ENCODE assay signal across 8 cellular contexts in genomic region chr16:11100239-11100750, GRCh38.
DNase-seq lines count a peak whose midpoint lies in the region; ATAC-seq, FAIRE-seq and TF ChIP-seq lines count a peak whose summit lies in the region.

No MANE protein-coding gene starts in this region.

- H2BK15ac ChIP-seq in neuronal stem cell (ENCODE audit: low read length) = no peak overlapping the region

- ATAC-seq in HG03521 (IDR thresholded peaks at IDR 0.05; ENCODE audit: unreplicated experiment) = no peak

- H3K27me3 Mint-ChIP-seq in Caco-2 (ENCODE audit: insufficient read depth, unreplicated experiment) = no peaks in the 10 kb centered on the region

- no peak overlapping the region for H3K4me3 Mint-ChIP-seq in Caco-2 (ENCODE audit: unreplicated experiment)

- no peak overlapping the region for H4K8ac ChIP-seq in neuronal stem cell (ENCODE audit: low read depth, low read length)

- no peak for TF ChIP-seq CTCF in Caco-2 (IDR thresholded peaks at IDR 0.05; ENCODE audit: insufficient read depth in 1 of 2, low read depth in 1 of 2, low read length in 1 of 2, severe bottlenecking in 1 of 2, unreplicated experiment in 1 of 2)
- TF ChIP-seq CTCF in esophagus muscularis mucosa (IDR thresholded peaks at IDR 0.05) = peak; percentile 22 to 41 (median 39)

- no peak overlapping the region for H3K4ac ChIP-seq in neuronal stem cell (ENCODE audit: low read length)

- H3K27ac ChIP-seq in SJCRH30 (peak overlapping the region; percentile 48), esophagus muscularis mucosa (replicated peaks in 1 of 4) (peak overlapping the region; percentile 61 to 77 (median 68)), neuronal stem cell (replicated peaks; ENCODE audit: low read length) (no peak overlapping the region)

- no peak overlapping the region for H2BK12ac ChIP-seq in neuronal stem cell (ENCODE audit: low read length)

- H3K36me3 Mint-ChIP-seq in Caco-2 (ENCODE audit: insufficient read depth, unreplicated experiment) = peaks cover 6% of the 10 kb centered on the region

- no peaks in the 10 kb centered on the region for H3K9me3 Mint-ChIP-seq in Caco-2 (ENCODE audit: unreplicated experiment)

- no peak overlapping the region for H2BK5ac ChIP-seq in neuronal stem cell (ENCODE audit: low read length)

- no peak overlapping the region for H3K9ac ChIP-seq in neuronal stem cell (ENCODE audit: low read depth, low read length, poor library complexity)

- no peak overlapping the region for H3K14ac ChIP-seq in neuronal stem cell (ENCODE audit: low read length)

- H3K4me1 ChIP-seq in Caco-2 (peaks cover 19% of the 10 kb centered on the region), SJCRH30 (peaks cover 50% of the 10 kb centered on the region), esophagus muscularis mucosa (peaks cover 27 to 55% (median 37%) of the 10 kb centered on the region in 4 donors), neuronal stem cell (ENCODE audit: control insufficient read depth in 2 of 2, insufficient read depth in 1 of 2, low read depth in 1 of 2, low read length in 2 of 2) (peaks cover 3 to 17% of the 10 kb centered on the region in 2 donors)

- no peak overlapping the region for H4K91ac ChIP-seq in neuronal stem cell (ENCODE audit: low read depth, low read length, poor library complexity)

- intact Hi-C loops in Caco-2 (cut with micrococcal nuclease; ENCODE audit: unreplicated experiment) = loop anchor here (10.0 kb wide), 1 partner anchor 155 kb away; the partner anchor contains the start of gene SOCS1
- intact Hi-C loops in esophagus muscularis mucosa (cut with DNase I) = no loop called here

- peaks cover 13% of the 10 kb centered on the region for H3K4me1 Mint-ChIP-seq in Caco-2 (ENCODE audit: low read depth, unreplicated experiment)

- 22% methylated on average over 5 of the region's 6 CpGs for WGBS in esophagus muscularis mucosa
- no CpG with 5 or more reads among the region's 6 CpGs for WGBS in neuronal stem cell (ENCODE audit: extremely low coverage in 2 of 2, insufficient read length in 2 of 2, insufficient replicate concordance in 1 of 2), 2 donors

- FAIRE-seq in H54 (lab: Jason Lieb, UNC) = peak; percentile 75

- H3K36me3 ChIP-seq in Caco-2 (ENCODE audit: control insufficient read depth, insufficient read depth, low read length) (no peaks in the 10 kb centered on the region; the same call in none of the 2 replicates), SJCRH30 (no peaks in the 10 kb centered on the region), esophagus muscularis mucosa (peaks cover 0 to 4% (median 2%) of the 10 kb centered on the region in 4 donors), neuronal stem cell (replicated peaks in 1 of 2; ENCODE audit: control insufficient read depth in 2 of 2, insufficient read depth in 2 of 2, low read length in 2 of 2) (no peaks in the 10 kb centered on the region)

- H3K27me3 ChIP-seq in Caco-2 (replicated peaks; ENCODE audit: control insufficient read depth, insufficient read depth, low read length) = no peaks in the 10 kb centered on the region
- no peaks in the 10 kb centered on the region for H3K27me3 ChIP-seq in SJCRH30
- H3K27me3 ChIP-seq in esophagus muscularis mucosa = no peaks in the 10 kb centered on the region
- H3K27me3 ChIP-seq in neuronal stem cell (ENCODE audit: control insufficient read depth in 3 of 3, insufficient read depth in 3 of 3, low read depth in 1 of 3, low read length in 3 of 3) = no peaks in the 10 kb centered on the region

- H3K4me3 ChIP-seq in Caco-2 (ENCODE audit: low read depth, low read length) (no peak overlapping the region), SJCRH30 (no peak overlapping the region), esophagus muscularis mucosa (no peak overlapping the region), neuronal stem cell (ENCODE audit: low read length in 2 of 2) (no peak overlapping the region)

- TF ChIP-seq EP300 in esophagus muscularis mucosa (IDR thresholded peaks at IDR 0.05) = no peak

- BruUV-seq in Caco-2 (replicated peaks; lab: Mats Ljungman, UMichigan) = no TSS peak

- peak overlapping the region; percentile 55 for H3K27ac Mint-ChIP-seq in Caco-2 (ENCODE audit: unreplicated experiment)

- H3K79me1 ChIP-seq in neuronal stem cell (ENCODE audit: low read depth, low read length) = no peaks in the 10 kb centered on the region

- no peak overlapping the region for H2BK120ac ChIP-seq in neuronal stem cell (ENCODE audit: low read depth, low read length)

- POLR2A ChIA-PET in Caco-2 (lab: Charles Lee) = no interaction called here

- H3K9me3 ChIP-seq in Caco-2 (no peaks in the 10 kb centered on the region), SJCRH30 (replicated peaks) (no peaks in the 10 kb centered on the region), esophagus muscularis mucosa (no peaks in the 10 kb centered on the region), neuronal stem cell (replicated peaks in 1 of 2; ENCODE audit: control insufficient read depth in 2 of 2, insufficient read depth in 1 of 2, low read depth in 1 of 2, low read length in 2 of 2) (no peaks in the 10 kb centered on the region)

- no peak overlapping the region for H2AK5ac ChIP-seq in neuronal stem cell (ENCODE audit: low read depth, low read length)

- no peak for DNase-seq in Caco-2
- peak; percentile 85 for DNase-seq in H54 (ENCODE audit: insufficient read length, low spot score)
- DNase-seq in SJCRH30 = peak; percentile 84 to 86
- DNase-seq in esophagus muscularis mucosa (ENCODE audit: extremely low spot score) = no peak
- DNase-seq in neuronal stem cell (ENCODE audit: low spot score) = no peak
- no peak for DNase-seq in NCI-H1417 (lab: John Stamatoyannopoulos, UW)
- DNase-seq in NOMO-1 treated with DMSO at 0.1 percent for 48 hours (lab: John Stamatoyannopoulos, UW; ENCODE audit: unreplicated experiment) = no peak

- peak overlapping the region; percentile 72 for H2AFZ ChIP-seq in neuronal stem cell (ENCODE audit: low read length)

- TF ChIP-seq POLR2A in H54 (IDR thresholded peaks at IDR 0.05; ENCODE audit: low read depth, low read length) (no peak), esophagus muscularis mucosa (IDR thresholded peaks at IDR 0.05; ENCODE audit: low read depth) (no peak)

- no peak overlapping the region for H3K18ac ChIP-seq in neuronal stem cell (ENCODE audit: low read length)

- H3K4me2 ChIP-seq in neuronal stem cell (ENCODE audit: insufficient read depth, low read length, poor library complexity, severe bottlenecking) = no peak overlapping the region

- CTCF ChIA-PET in Caco-2 (lab: Charles Lee) = no interaction called here

- no peak overlapping the region for H3K23ac ChIP-seq in neuronal stem cell (ENCODE audit: low read depth, low read length, poor library complexity)

Comparison
In these comparisons a context has a peak if more than half of its experiments do, and no peak if none do; other contexts are left out.
1. DNase-seq: peak in H54 (single experiment) and SJCRH30 (2 of 2); none in Caco-2 (0 of 2), esophagus muscularis mucosa (single experiment), neuronal stem cell (single experiment), NCI-H1417 (0 of 3) and NOMO-1 treated with DMSO at 0.1 percent for 48 hours (single experiment).
2. CTCF ChIP-seq: peak in esophagus muscularis mucosa (3 of 3); none in Caco-2 (0 of 2).